Comparison of ENCODE assay signal across 20 cellular contexts in genomic region chr9:34291423-34291822, GRCh38. TPM values are rescaled to one million over a fixed set of nuclear protein-coding genes. Genes with fewer than 3 reads are reported as not detected.
DNase-seq lines count a peak whose midpoint lies in the region; ATAC-seq, FAIRE-seq and TF ChIP-seq lines count a peak whose summit lies in the region.
"Had no signal": no experiment of that assay in that cellular context is flagged by ENCODE, and none has a peak within 500 bp of the region (broad histone marks: within the 10 kb centered on the region; RNA-seq: fewer than 3 reads in every experiment).

No MANE protein-coding gene starts in this region.

- H3K4me3 Mint-ChIP-seq in activated T-cell treated with anti-CD3 and anti-CD28 coated beads, Interleukin-2, amount 50 U/mL, for 72 hours, result no peak overlapping the region
- H3K4me3 Mint-ChIP-seq: B cell; CD4-positive, alpha-beta T cell; CD8-positive, alpha-beta T cell had no signal

- CTCF ChIA-PET in K562 (lab: Yijun Ruan, JAX; ENCODE audit: low intra/inter-chr PET ratio), result no interaction called here

- H3K36me3 Mint-ChIP-seq in activated T-cell treated with anti-CD3 and anti-CD28 coated beads, Interleukin-2, amount 50 U/mL, for 72 hours (ENCODE audit: insufficient read depth in 2 of 2), result no peaks in the 10 kb centered on the region
- H3K36me3 Mint-ChIP-seq: CD8-positive, alpha-beta T cell had no signal

- H3K4me2 ChIP-seq in K562 (ENCODE audit: insufficient read depth, low read length), result no peak overlapping the region
- H3K4me2 ChIP-seq: A549 had no signal

- H3K27ac Mint-ChIP-seq in activated T-cell treated with anti-CD3 and anti-CD28 coated beads, Interleukin-2, amount 50 U/mL, for 72 hours, result no peak overlapping the region
- H3K27ac Mint-ChIP-seq: B cell; CD4-positive, alpha-beta T cell; CD8-positive, alpha-beta T cell had no signal

- H3K36me3 ChIP-seq in K562 (ENCODE audit: control insufficient read depth, insufficient read depth, low read length) (0 out of 3 replicates have a peak, but pooled peaks cover 5% of the 10 kb centered on the region), neutrophil (peaks cover 4% of the 10 kb centered on the region), WERI-Rb-1 (no peaks in the 10 kb centered on the region; the same call in none of the 2 replicates)

- no peak for TF ChIP-seq POLR2A in K562 (conservative IDR thresholded peaks at IDR 0.05)

- H3K4me1 Mint-ChIP-seq in activated T-cell treated with anti-CD3 and anti-CD28 coated beads, Interleukin-2, amount 50 U/mL, for 72 hours (ENCODE audit: low read depth), result no peaks in the 10 kb centered on the region
- H3K4me1 Mint-ChIP-seq: B cell had no signal

- POLR2A ChIA-PET in K562 (lab: Yijun Ruan, JAX), result interaction anchor here (1.1 kb wide), 1 partner anchor 28 kb away, joined by 3 read pairs; no protein-coding TSS in a partner anchor

- no peaks in the 10 kb centered on the region for H4K20me1 ChIP-seq in K562 (replicated peaks; ENCODE audit: control insufficient read depth, insufficient read depth, low read length)
- H4K20me1 ChIP-seq: BLaER1 treated with 17β-estradiol and CSF1 and Interleukin-3, amounts not matched to agents 10 nM and 100 nM had no signal

- intact Hi-C loops in K562 (cut with micrococcal nuclease), result no loop called here

- ATAC-seq in K562, result no peak
- ATAC-seq in activated T-cell treated with anti-CD3 and anti-CD28 coated beads, Interleukin-2, amount 50 U/mL, for 72 hours (replicated peaks in 1 of 2), result no peak
- ATAC-seq: A549; CD8-positive, alpha-beta T cell had no signal

- H3K9me3 Mint-ChIP-seq in activated T-cell treated with anti-CD3 and anti-CD28 coated beads, Interleukin-2, amount 50 U/mL, for 72 hours, result no peaks in the 10 kb centered on the region
- H3K9me3 Mint-ChIP-seq: CD4-positive, alpha-beta T cell; CD8-positive, alpha-beta T cell had no signal

- H3K9me3 ChIP-seq in K562 (replicated peaks; ENCODE audit: control insufficient read depth, insufficient read depth, low read depth, low read length) (no peaks in the 10 kb centered on the region), neutrophil (no peaks in the 10 kb centered on the region), WERI-Rb-1 (ENCODE audit: severe bottlenecking) (no peaks in the 10 kb centered on the region)
- H3K9me3 ChIP-seq: A549; BLaER1 treated with 17β-estradiol and CSF1 and Interleukin-3, amounts not matched to agents 10 nM and 100 nM; Caco-2 had no signal

- BruUV-seq in K562 (replicated peaks; lab: Mats Ljungman, UMichigan), result no TSS peak

- DNase-seq in NCI-H82 (lab: John Stamatoyannopoulos, UW) (peak; percentile 14), NCI-H82 treated with DMSO at 0.1 percent for 48 hours (lab: John Stamatoyannopoulos, UW; ENCODE audit: unreplicated experiment) (no peak), K562 (ENCODE audit: extremely low read depth in 1 of 4, low spot score in 3 of 4) (no peak), WERI-Rb-1 (no peak)
- no peak for DNase-seq in activated T-cell treated with anti-CD3 and anti-CD28 coated beads, Interleukin-2, amount 50 U/mL, for 72 hours
- DNase-seq: AML-193; Caco-2; Calu3; CD4-positive, alpha-beta T cell; CD8-positive, alpha-beta T cell; DMS79 treated with DMSO at 0.1 percent for 48 hours; GF-D8 had no signal

- FAIRE-seq in K562 (lab: Jason Lieb, UNC), result no peak
- FAIRE-seq: A549, G401.6, GM12891 had no signal

- TF ChIP-seq CTCF in K562 (IDR thresholded peaks at IDR 0.05 in 2 of 3, conservative IDR thresholded peaks at IDR 0.05 in 1 of 3; ENCODE audit: insufficient read depth in 2 of 3, low read depth in 1 of 3, low read length in 3 of 3) (no peak), neutrophil (IDR thresholded peaks at IDR 0.05) (no peak), WERI-Rb-1 (IDR thresholded peaks at IDR 0.05; ENCODE audit: low read depth, low read length) (no peak)

- H3K4me1 ChIP-seq in K562 (replicated peaks in 1 of 2; ENCODE audit: control insufficient read depth in 2 of 2, insufficient read depth in 2 of 2, low read length in 2 of 2) (no peaks in the 10 kb centered on the region), neutrophil (ENCODE audit: control insufficient read depth in 1 of 2, insufficient read depth in 1 of 2, low read depth in 1 of 2, low read length in 1 of 2) (peaks cover 6% of the 10 kb centered on the region in 2 experiments)
- H3K4me1 ChIP-seq: A549, Caco-2 had no signal

- TF ChIP-seq EP300 in K562 (IDR thresholded peaks at IDR 0.05; ENCODE audit: low read length), result no peak

- no peaks in the 10 kb centered on the region for H3K9me1 ChIP-seq in K562 (ENCODE audit: control insufficient read depth, insufficient read depth, low read length)

- no peak overlapping the region for H2AFZ ChIP-seq in K562 (ENCODE audit: low read depth, low read length)

- TF ChIP-seq RAD21 in K562 (CRISPR knock-in tag; conservative IDR thresholded peaks at IDR 0.05 in 1 of 2, IDR thresholded peaks at IDR 0.05 in 1 of 2), result no peak

- in situ Hi-C loops in K562 (cut with MboI), result no loop called here

- 63% methylated on average over 2 of the region's 2 CpGs for WGBS in K562 (ENCODE audit: insufficient coverage, low coverage, missing lambda C conversion rate)

- H3K27me3 ChIP-seq in K562 (ENCODE audit: control insufficient read depth in 2 of 2, insufficient read depth in 2 of 2, low read length in 2 of 2) (no peaks in the 10 kb centered on the region), neutrophil (no peaks in the 10 kb centered on the region), WERI-Rb-1 (ENCODE audit: insufficient read depth, low read depth, severe bottlenecking) (no peaks in the 10 kb centered on the region)
- H3K27me3 ChIP-seq: BLaER1 treated with 17β-estradiol and CSF1 and Interleukin-3, amounts not matched to agents 10 nM and 100 nM had no signal

- H3K9ac ChIP-seq in K562 (ENCODE audit: insufficient read depth in 1 of 2, low read depth in 2 of 2, low read length in 2 of 2), result no peak overlapping the region
- H3K9ac ChIP-seq: BLaER1 treated with 17β-estradiol and CSF1 and Interleukin-3, amounts not matched to agents 10 nM and 100 nM had no signal

- H3K4me3 ChIP-seq in K562 (no peak overlapping the region), neutrophil (ENCODE audit: low read depth in 1 of 2, low read length in 1 of 2) (no peak overlapping the region), WERI-Rb-1 (ENCODE audit: low read depth, low read length) (no peak overlapping the region)
- H3K4me3 ChIP-seq: A549; BLaER1 treated with 17β-estradiol and CSF1 and Interleukin-3, amounts not matched to agents 10 nM and 100 nM had no signal

- no peaks in the 10 kb centered on the region for H3K27me3 Mint-ChIP-seq in activated T-cell treated with anti-CD3 and anti-CD28 coated beads, Interleukin-2, amount 50 U/mL, for 72 hours (ENCODE audit: low read depth)
- H3K27me3 Mint-ChIP-seq: B cell; CD4-positive, alpha-beta T cell had no signal

- H3K27ac ChIP-seq in K562 (ENCODE audit: extremely low read depth, low read depth, low read length), result no peak overlapping the region
- peak overlapping the region; percentile 60 for H3K27ac ChIP-seq in neutrophil
- no peak overlapping the region for H3K27ac ChIP-seq in WERI-Rb-1
- H3K27ac ChIP-seq: 22Rv1, A549, C4-2B had no signal

- H3K79me2 ChIP-seq in K562 (ENCODE audit: control insufficient read depth, insufficient read depth, low read length), result no peaks in the 10 kb centered on the region

TF ChIP-seq in K562, 482 proteins besides CTCF, POLR2A, EP300 and RAD21 (continues in another document):
- no peak for TF ChIP-seq MCM7 (IDR thresholded peaks at IDR 0.05)

RNA-seq across cellular contexts. Expression of gene KIF24, which starts 37.6 kb away (rescaled TPM):
- total RNA-seq in K562 (2011; cell fraction: chromatin; rRNA removed; ENCODE audit: low replicate concordance), result 17.5 and 18.0 TPM in 2 replicates
- 10.3 and 10.7 TPM in 2 replicates for total RNA-seq in K562 (2011; cell fraction: nucleolus; rRNA removed)
- total RNA-seq in K562 (2011; cell fraction: nucleoplasm; rRNA removed), result 11.1 and 11.2 TPM in 2 replicates
- total RNA-seq in K562 (2014; rRNA removed), result 3.6 and 4.6 TPM in 2 replicates
- 4.7 TPM in 2 replicates for total RNA-seq in K562 (2014; rRNA removed; fragmentation: Illumina TruSeq; extraction: Trizol)
- total RNA-seq in K562 (2015; rRNA removed; fragmentation: Illumina TruSeq; extraction: Trizol), result 5.4 and 5.8 TPM in 2 replicates
- 4.7 and 5.0 TPM in 2 replicates for total RNA-seq in K562 (2021)
- polyA plus RNA-seq in K562 (2011; rRNA removed), result 4.1 and 5.0 TPM in 2 replicates
- polyA plus RNA-seq in K562 (2011; cell fraction: cytosol; rRNA removed), result 2.5 and 3.5 TPM in 2 replicates
- 6.3 and 10.1 TPM in 2 replicates for polyA plus RNA-seq in K562 (2011; cell fraction: nucleus; rRNA removed)
- polyA plus RNA-seq in K562 (2012), result 3.1 and 5.0 TPM in 2 replicates
- 4.2 and 4.4 TPM in 2 replicates for polyA plus RNA-seq in K562 (2014; fragmentation: Illumina TruSeq; extraction: Trizol)
- under 1 TPM; 0.63 to 0.76 TPM for polyA plus RNA-seq in K562 (2014; fragmentation: Nextera tagmentation; extraction: Ambion mirVana)
- polyA plus RNA-seq in K562 (2014; rRNA removed), result 3.3 and 3.6 TPM in 2 replicates
- 8.4 and 10.3 TPM in 2 replicates for polyA minus RNA-seq in K562 (2011; rRNA and poly(A)+ RNA removed)
- 3.1 and 4.8 TPM in 2 replicates for polyA minus RNA-seq in K562 (2011; cell fraction: cytosol; rRNA and poly(A)+ RNA removed)
- polyA minus RNA-seq in K562 (2011; cell fraction: nucleus; rRNA and poly(A)+ RNA removed), result 5.9 and 7.8 TPM in 2 replicates
- total RNA-seq in activated T-cell treated with anti-CD3 and anti-CD28 coated beads, Interleukin-2, amount 50 U/mL, for 72 hours, result 1 to 10 TPM; 5.8 to 7.4 TPM

RNA-seq across cellular contexts. Expression of gene NUDT2, which starts 37.9 kb away (rescaled TPM):
- 4.5 and 6.6 TPM in 2 replicates for total RNA-seq in K562 (2011; cell fraction: chromatin; rRNA removed; ENCODE audit: low replicate concordance)
- total RNA-seq in K562 (2011; cell fraction: nucleolus; rRNA removed), result 5.4 and 6.7 TPM in 2 replicates
- 6.3 and 7.0 TPM in 2 replicates for total RNA-seq in K562 (2011; cell fraction: nucleoplasm; rRNA removed)
- total RNA-seq in K562 (2014; rRNA removed), result 11.5 and 14.1 TPM in 2 replicates
- 19.0 and 23.9 TPM in 2 replicates for total RNA-seq in K562 (2014; rRNA removed; fragmentation: Illumina TruSeq; extraction: Trizol)
- total RNA-seq in K562 (2015; rRNA removed; fragmentation: Illumina TruSeq; extraction: Trizol), result 15.4 and 16.7 TPM in 2 replicates
- 13.1 and 15.2 TPM in 2 replicates for total RNA-seq in K562 (2021)
- polyA plus RNA-seq in K562 (2011; rRNA removed), result 21.6 and 24.3 TPM in 2 replicates
- 14.1 and 17.1 TPM in 2 replicates for polyA plus RNA-seq in K562 (2011; cell fraction: cytosol; rRNA removed)
- 8.5 and 10.2 TPM in 2 replicates for polyA plus RNA-seq in K562 (2011; cell fraction: nucleus; rRNA removed)
- 14.4 and 16.5 TPM in 2 replicates for polyA plus RNA-seq in K562 (2012)
- polyA plus RNA-seq in K562 (2014; fragmentation: Illumina TruSeq; extraction: Trizol), result 14.4 and 18.5 TPM in 2 replicates
- polyA plus RNA-seq in K562 (2014; fragmentation: Nextera tagmentation; extraction: Ambion mirVana), result 10 to 100 TPM; 26.9 to 28.1 TPM
- 19.4 and 19.9 TPM in 2 replicates for polyA plus RNA-seq in K562 (2014; rRNA removed)
- polyA minus RNA-seq in K562 (2011; rRNA and poly(A)+ RNA removed), result 7.6 and 11.3 TPM in 2 replicates
- polyA minus RNA-seq in K562 (2011; cell fraction: cytosol; rRNA and poly(A)+ RNA removed), result 2.7 and 3.2 TPM in 2 replicates
- polyA minus RNA-seq in K562 (2011; cell fraction: nucleus; rRNA and poly(A)+ RNA removed), result 0.94 and 1.4 TPM in 2 replicates
- 10 to 100 TPM; 27.2 to 35.3 TPM for total RNA-seq in activated T-cell treated with anti-CD3 and anti-CD28 coated beads, Interleukin-2, amount 50 U/mL, for 72 hours
